Comparison of ENCODE assay signal across 16 cellular contexts in genomic region chr6:71406871-71407860, GRCh38.
DNase-seq lines count a peak whose midpoint lies in the region; ATAC-seq, FAIRE-seq and TF ChIP-seq lines count a peak whose summit lies in the region.
"Had no signal": no experiment of that assay in that cellular context is flagged by ENCODE, and none has a peak within 500 bp of the region (broad histone marks: within the 10 kb centered on the region; RNA-seq: fewer than 3 reads in every experiment).

No MANE protein-coding gene starts in this region.

- H2BK20ac ChIP-seq in H1 (ENCODE audit: low read length), result no peak overlapping the region

- TF ChIP-seq EP300 in H1 (IDR thresholded peaks at IDR 0.05; ENCODE audit: borderline replicate concordance in 1 of 2, low read depth in 2 of 2, low read length in 2 of 2), result no peak

- H3K9ac ChIP-seq in H1 (replicated peaks in 1 of 4; ENCODE audit: extremely low read depth in 1 of 4, low read depth in 3 of 4, low read length in 3 of 4) (no peak overlapping the region), neuronal stem cell (ENCODE audit: low read depth, low read length, poor library complexity) (no peak overlapping the region)

- no peak overlapping the region for H3K4me3 Mint-ChIP-seq in CD4-positive, alpha-beta T cell
- H3K4me3 Mint-ChIP-seq: activated naive CD8-positive, alpha-beta T cell had no signal

- H3K4me2 ChIP-seq in H1 (ENCODE audit: insufficient read depth in 1 of 2, low read depth in 2 of 2, low read length in 2 of 2), result peak overlapping the region in 1 of 2 experiments; percentile 6; a peak in 2 of 4 replicates
- H3K4me2 ChIP-seq in neuronal stem cell (ENCODE audit: insufficient read depth, low read length, poor library complexity, severe bottlenecking), result peak overlapping the region; percentile 23

- TF ChIP-seq RAD21 in H1 (IDR thresholded peaks at IDR 0.05 in 1 of 2, conservative IDR thresholded peaks at IDR 0.05 in 1 of 2; ENCODE audit: low read depth in 2 of 2, low read length in 2 of 2), result no peak

- intact Hi-C loops in CD4-positive, alpha-beta T cell (cut with DNase I, micrococcal nuclease), result no loop called here

- no peak overlapping the region for H2BK120ac ChIP-seq in H1 (replicated peaks; ENCODE audit: low read depth, low read length)
- H2BK120ac ChIP-seq in neuronal stem cell (ENCODE audit: low read depth, low read length), result no peak overlapping the region

- 78% methylated on average over 5 of the region's 5 CpGs; no CpG with 5 or more reads in 1 of the 2 experiments for WGBS in H1 (ENCODE audit: extremely low coverage in 1 of 2, insufficient coverage in 1 of 2, insufficient read length in 1 of 2, insufficient replicate concordance in 2 of 2, low coverage in 1 of 2, low lambda C conversion rate in 2 of 2, missing lambda C conversion rate in 1 of 2), 2 experiments
- no CpG with 5 or more reads among the region's 5 CpGs for WGBS in neuronal stem cell (ENCODE audit: extremely low coverage in 2 of 2, insufficient read length in 2 of 2, insufficient replicate concordance in 1 of 2), 2 donors

- H3K9me3 ChIP-seq in H1 (ENCODE audit: insufficient read depth in 2 of 2, low read depth in 1 of 2, low read length in 1 of 2) (no peaks in the 10 kb centered on the region), neuronal stem cell (replicated peaks in 1 of 2; ENCODE audit: control insufficient read depth in 2 of 2, insufficient read depth in 1 of 2, low read depth in 1 of 2, low read length in 2 of 2) (peaks cover 0 to 2% of the 10 kb centered on the region in 2 donors)
- no peaks in the 10 kb centered on the region for H3K9me3 ChIP-seq in CD4-positive, alpha-beta T cell (ENCODE audit: control insufficient read depth, low read length)
- H3K9me3 ChIP-seq: BE2C had no signal

- H3K36me3 ChIP-seq in H1 (ENCODE audit: control insufficient read depth in 2 of 4, insufficient read depth in 4 of 4, low read length in 3 of 4), result no peaks in the 10 kb centered on the region
- peaks cover 2 to 98% of the 10 kb centered on the region in 2 donors for H3K36me3 ChIP-seq in neuronal stem cell (replicated peaks in 1 of 2; ENCODE audit: control insufficient read depth in 2 of 2, insufficient read depth in 2 of 2, low read length in 2 of 2)
- H3K36me3 ChIP-seq: BE2C had no signal

- no peak overlapping the region for H3K56ac ChIP-seq in H1 (replicated peaks; ENCODE audit: insufficient read length, low read depth, low read length)

- H3K4me1 ChIP-seq in H1 (replicated peaks in 1 of 4; ENCODE audit: control insufficient read depth in 3 of 4, insufficient read depth in 4 of 4, low read length in 3 of 4) (peaks cover 0 to 9% (median 5%) of the 10 kb centered on the region in 4 experiments; a peak in 4 of 7 replicates), neuronal stem cell (ENCODE audit: control insufficient read depth in 2 of 2, insufficient read depth in 1 of 2, low read depth in 1 of 2, low read length in 2 of 2) (peaks cover 6 to 15% of the 10 kb centered on the region in 2 donors)
- H3K4me1 ChIP-seq: BE2C had no signal

- H3K4ac ChIP-seq in H1 (replicated peaks; ENCODE audit: insufficient read length, low read depth, low read length) (no peak overlapping the region), neuronal stem cell (ENCODE audit: low read length) (no peak overlapping the region)

- H3K79me1 ChIP-seq in H1 (ENCODE audit: low read depth, low read length), result no peaks in the 10 kb centered on the region
- H3K79me1 ChIP-seq in neuronal stem cell (ENCODE audit: low read depth, low read length), result no peaks in the 10 kb centered on the region

- H3K27me3 Mint-ChIP-seq in CD4-positive, alpha-beta T cell, result peaks cover 28% of the 10 kb centered on the region

- no peaks in the 10 kb centered on the region for H3K9me3 Mint-ChIP-seq in CD4-positive, alpha-beta T cell

- H3K36me3 Mint-ChIP-seq in CD4-positive, alpha-beta T cell (ENCODE audit: low read depth), result no peaks in the 10 kb centered on the region
- H3K36me3 Mint-ChIP-seq: activated naive CD8-positive, alpha-beta T cell had no signal

- H4K5ac ChIP-seq in H1 (ENCODE audit: insufficient read length, low read depth, low read length), result no peak overlapping the region

- no peak overlapping the region for H2BK15ac ChIP-seq in H1 (ENCODE audit: low read length)
- H2BK15ac ChIP-seq in neuronal stem cell (ENCODE audit: low read length), result no peak overlapping the region

- H3K27ac ChIP-seq in H1 (ENCODE audit: low read depth, low read length) (no peak overlapping the region), neuronal stem cell (replicated peaks; ENCODE audit: low read length) (no peak overlapping the region)
- no peak overlapping the region for H3K27ac ChIP-seq in CD4-positive, alpha-beta T cell (ENCODE audit: low read depth, low read length)

- H4K20me1 ChIP-seq in H1 (replicated peaks in 1 of 2; ENCODE audit: control insufficient read depth in 1 of 2, insufficient read depth in 2 of 2, low read length in 2 of 2), result no peaks in the 10 kb centered on the region

- H4K91ac ChIP-seq in H1 (replicated peaks; ENCODE audit: insufficient read length, low read length), result no peak overlapping the region
- H4K91ac ChIP-seq in neuronal stem cell (ENCODE audit: low read depth, low read length, poor library complexity), result no peak overlapping the region

- no peak for ATAC-seq in GM19395 (IDR thresholded peaks at IDR 0.05; ENCODE audit: unreplicated experiment)
- ATAC-seq in CD4-positive, alpha-beta T cell (ENCODE audit: poor library complexity), result no peak
- ATAC-seq: activated CD4-positive, CD25-positive, alpha-beta regulatory T cell treated with anti-CD3 and anti-CD28 coated beads, Interleukin-2, amount 50 U/mL, for 24 hours had no signal

- H2BK5ac ChIP-seq in H1 (ENCODE audit: low read depth, low read length), result no peak overlapping the region
- no peak overlapping the region for H2BK5ac ChIP-seq in neuronal stem cell (ENCODE audit: low read length)

- H3K18ac ChIP-seq in H1 (ENCODE audit: extremely low read depth, low read length) (no peak overlapping the region), neuronal stem cell (ENCODE audit: low read length) (no peak overlapping the region)

- in situ Hi-C loops in Caki2 (cut with HindIII; ENCODE audit: low pct_unique_long_range_greater_than_20kb, low sequenced_read_pairs), result no loop called here

- H2AFZ ChIP-seq in H1 (ENCODE audit: low read length) (no peak overlapping the region), neuronal stem cell (ENCODE audit: low read length) (no peak overlapping the region)

- H2AK5ac ChIP-seq in H1 (ENCODE audit: low read depth, low read length) (no peak overlapping the region), neuronal stem cell (ENCODE audit: low read depth, low read length) (no peak overlapping the region)

- TF ChIP-seq POLR2A in H1 (IDR thresholded peaks at IDR 0.05; ENCODE audit: control extremely low read depth in 1 of 2, low read depth in 2 of 2, low read length in 2 of 2), result no peak

- H3K23ac ChIP-seq in H1 (ENCODE audit: insufficient read length) (no peak overlapping the region), neuronal stem cell (ENCODE audit: low read depth, low read length, poor library complexity) (no peak overlapping the region)

- DNase-seq in Caki2 (ENCODE audit: low read depth) (peak; percentile 91), M059J (ENCODE audit: low read depth) (peak; percentile 37), H1 (ENCODE audit: low read depth in 1 of 2, low spot score in 2 of 2) (peak in 1 of 2 experiments; percentile 52), neuronal stem cell (ENCODE audit: low spot score) (no peak), dedifferentiated amniotic fluid mesenchymal stem cell (ENCODE audit: extremely low spot score) (no peak)
- no peak for DNase-seq in CD4-positive, alpha-beta T cell
- DNase-seq in activated CD4-positive, CD25-positive, alpha-beta regulatory T cell (lab: John Stamatoyannopoulos, UW), result no peak
- DNase-seq: BE2C; midbrain; NCI-H2107; posterior cingulate gyrus; stimulated activated CD8-positive, alpha-beta memory T cell treated with anti-CD3 and anti-CD28 coated beads, Interleukin-4, amount 100 ng/mL, for 48 hours had no signal

- no peaks in the 10 kb centered on the region for H3K4me1 Mint-ChIP-seq in CD4-positive, alpha-beta T cell (ENCODE audit: low read depth)

- no peak for TF ChIP-seq CTCF in H1 (IDR thresholded peaks at IDR 0.05; ENCODE audit: control extremely low read depth in 1 of 3, insufficient read depth in 1 of 3, low read depth in 1 of 3, low read length in 3 of 3)
- no peak for TF ChIP-seq CTCF in CD4-positive, alpha-beta T cell (IDR thresholded peaks at IDR 0.05)

- no peak for FAIRE-seq in H1 (lab: Jason Lieb, UNC)
- FAIRE-seq: GM19239 had no signal

- H3K27me3 ChIP-seq in H1 (replicated peaks in 1 of 4; ENCODE audit: control insufficient read depth in 3 of 4, extremely low read depth in 1 of 4, insufficient read depth in 3 of 4, low read length in 3 of 4) (peaks cover 0 to 2% (median 0%) of the 10 kb centered on the region in 4 experiments; a peak in 1 of 7 replicates), neuronal stem cell (ENCODE audit: control insufficient read depth in 3 of 3, insufficient read depth in 3 of 3, low read depth in 1 of 3, low read length in 3 of 3) (no peaks in the 10 kb centered on the region)
- H3K27me3 ChIP-seq in CD4-positive, alpha-beta T cell (ENCODE audit: control insufficient read depth, insufficient read depth, low read length), result no peaks in the 10 kb centered on the region

- no peaks in the 10 kb centered on the region for H3K79me2 ChIP-seq in H1 (ENCODE audit: control insufficient read depth in 1 of 2, insufficient read depth in 2 of 2, low read length in 2 of 2)

- CTCF ChIA-PET in H1 (lab: Charles Lee; ENCODE audit: partially characterized antibody), result interaction anchor here (0.6 to 1.4 kb wide), 2 partner anchors 22 to 774 kb away, joined by 3 to 4 read pairs; no protein-coding TSS in a partner anchor
- CTCF ChIA-PET in CD4-positive, alpha-beta T cell (lab: Charles Lee), result no interaction called here

- POLR2A ChIA-PET in H1 (lab: Charles Lee; ENCODE audit: partially characterized antibody), result no interaction called here
- POLR2A ChIA-PET in CD4-positive, alpha-beta T cell (lab: Charles Lee), result no interaction called here

- H3K14ac ChIP-seq in H1 (ENCODE audit: insufficient read length) (no peak overlapping the region), neuronal stem cell (ENCODE audit: low read length) (no peak overlapping the region)

- H2BK12ac ChIP-seq in H1 (ENCODE audit: low read depth, low read length) (no peak overlapping the region), neuronal stem cell (ENCODE audit: low read length) (no peak overlapping the region)

- H4K8ac ChIP-seq in H1 (ENCODE audit: extremely low read depth, insufficient read depth, low read length) (no peak overlapping the region), neuronal stem cell (ENCODE audit: low read depth, low read length) (no peak overlapping the region)

- no peaks in the 10 kb centered on the region for H3K23me2 ChIP-seq in H1 (ENCODE audit: low read depth, low read length)

- no peak overlapping the region for H3K27ac Mint-ChIP-seq in CD4-positive, alpha-beta T cell
- H3K27ac Mint-ChIP-seq: activated naive CD8-positive, alpha-beta T cell had no signal

- H3K4me3 ChIP-seq in H1 (ENCODE audit: extremely low read depth in 1 of 4, insufficient read depth in 2 of 4, low read depth in 3 of 4, low read length in 4 of 4) (no peak overlapping the region), neuronal stem cell (ENCODE audit: low read length in 2 of 2) (no peak overlapping the region)

Comparison
In these comparisons a context has a peak if more than half of its experiments do, and no peak if none do; other contexts are left out.
1. DNase-seq: peak in Caki2 (single experiment) and M059J (single experiment); none in neuronal stem cell (single experiment), CD4-positive, alpha-beta T cell (0 of 10), dedifferentiated amniotic fluid mesenchymal stem cell (single experiment) and activated CD4-positive, CD25-positive, alpha-beta regulatory T cell (0 of 4).